ENCODE assay signal across 15 cellular contexts in the genomic region with DNA sequence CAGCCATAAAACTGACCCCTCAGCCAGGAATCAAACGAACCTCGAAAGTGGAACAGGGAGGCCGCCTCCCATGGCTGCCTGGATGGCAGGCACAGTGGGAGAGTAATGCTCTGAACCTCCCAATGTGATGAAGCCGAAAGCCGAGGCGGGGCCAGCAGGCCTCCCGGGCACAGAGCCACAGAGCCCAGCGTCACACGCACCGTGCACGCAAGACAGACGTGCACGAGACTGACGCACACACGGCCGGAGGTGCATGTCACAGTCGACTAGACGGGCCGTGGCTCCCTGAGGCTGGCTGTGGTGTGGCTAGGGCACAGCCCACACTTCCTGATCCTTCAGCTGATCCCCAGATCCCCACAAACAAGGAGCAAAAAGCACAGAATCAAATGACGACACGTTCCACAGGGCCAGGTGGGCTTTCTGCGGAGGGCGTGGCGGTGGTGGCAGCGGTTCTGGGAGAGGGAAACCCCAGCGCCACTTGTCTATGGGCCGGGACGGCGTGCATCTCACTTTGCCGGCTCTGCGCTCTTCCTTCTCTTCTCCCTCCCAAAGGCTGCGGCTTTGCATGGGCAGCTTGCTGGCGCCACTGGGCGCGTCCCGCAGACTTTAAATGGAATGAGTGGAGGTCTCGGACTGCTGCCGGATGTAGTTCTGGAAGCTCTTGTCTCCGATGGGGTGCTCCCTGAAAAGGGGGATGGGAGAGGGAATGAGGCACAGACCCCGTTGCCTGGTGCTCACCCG. TPM values are rescaled to one million over a fixed set of nuclear protein-coding genes. Genes with fewer than 3 reads are reported as not detected.
DNase-seq lines count a peak whose midpoint lies in the region; ATAC-seq and TF ChIP-seq lines count a peak whose summit lies in the region.
"Had no signal": no experiment of that assay in that cellular context is flagged by ENCODE, and none has a peak within 500 bp of the region (broad histone marks: within the 10 kb centered on the region; RNA-seq: fewer than 3 reads in every experiment).

No MANE protein-coding gene starts in this region.

- no peak overlapping the region for H2BK120ac ChIP-seq in H9 (ENCODE audit: low read depth, low read length, poor library complexity, severe bottlenecking)

- H3K4ac ChIP-seq in H9 (ENCODE audit: low read depth, low read length): no peak overlapping the region

- no peak overlapping the region for H3K4me2 ChIP-seq in H9 (ENCODE audit: insufficient read depth, insufficient read length, low read length)

- ATAC-seq in natural killer cell: no peak
- no peak for ATAC-seq in HG03439 (IDR thresholded peaks at IDR 0.05; ENCODE audit: unreplicated experiment)
- ATAC-seq in HG02763 (IDR thresholded peaks at IDR 0.05; ENCODE audit: unreplicated experiment): no peak
- ATAC-seq: GM12878 had no signal

- H2AK5ac ChIP-seq in H9 (ENCODE audit: insufficient read length, low read length): no peak overlapping the region

- H3K23ac ChIP-seq in H9 (ENCODE audit: insufficient read length, low read depth, low read length): no peak overlapping the region

- H3K9me3 ChIP-seq in H9 (ENCODE audit: control insufficient read depth, low read depth, low read length): no peaks in the 10 kb centered on the region
- H3K9me3 ChIP-seq: Caco-2 had no signal

- no peak overlapping the region for H3K27ac ChIP-seq in H9 (ENCODE audit: insufficient read length, low read depth, low read length)

- H3K27me3 Mint-ChIP-seq in CD14-positive monocyte (ENCODE audit: low read depth in 3 of 3) (no peaks in the 10 kb centered on the region), H9 (ENCODE audit: low read depth) (no peaks in the 10 kb centered on the region), endothelial cell (ENCODE audit: unreplicated experiment) (peaks cover 15% of the 10 kb centered on the region), natural killer cell (ENCODE audit: low read depth in 2 of 2) (no peaks in the 10 kb centered on the region)
- H3K27me3 Mint-ChIP-seq in activated CD4-positive, alpha-beta memory T cell treated with anti-CD3 and anti-CD28 coated beads for 36 hours: no peaks in the 10 kb centered on the region
- H3K27me3 Mint-ChIP-seq: activated B cell treated with CpG ODN at 0.5 μM for 24 hours had no signal

- no peak overlapping the region for H3K56ac ChIP-seq in H9 (ENCODE audit: insufficient read length, low read depth, low read length)

- H4K20me1 ChIP-seq in H9 (ENCODE audit: control insufficient read depth, insufficient read depth, insufficient read length): peaks cover 11% of the 10 kb centered on the region

- H3K4me3 Mint-ChIP-seq in CD14-positive monocyte (no peak overlapping the region), H9 (no peak overlapping the region), endothelial cell (ENCODE audit: unreplicated experiment) (peak overlapping the region; percentile 56), natural killer cell (no peak overlapping the region)
- no peak overlapping the region for H3K4me3 Mint-ChIP-seq in activated CD4-positive, alpha-beta memory T cell treated with anti-CD3 and anti-CD28 coated beads for 36 hours
- H3K4me3 Mint-ChIP-seq: activated B cell treated with CpG ODN at 0.5 μM for 24 hours had no signal

- no peak for TF ChIP-seq CTCF in CD14-positive monocyte (IDR thresholded peaks at IDR 0.05)
- no peak for TF ChIP-seq CTCF in H9 (conservative IDR thresholded peaks at IDR 0.05)
- no peak for TF ChIP-seq CTCF in endothelial cell (IDR thresholded peaks at IDR 0.05; ENCODE audit: unreplicated experiment)
- no peak for TF ChIP-seq CTCF in natural killer cell (IDR thresholded peaks at IDR 0.05)

- DNase-seq in CD14-positive monocyte (ENCODE audit: low spot score) (peak; percentile 31), H9 (no peak), endothelial cell (ENCODE audit: low spot score) (no peak), natural killer cell (no peak)
- DNase-seq in activated CD4-positive, alpha-beta memory T cell treated with anti-CD3 and anti-CD28 coated beads for 36 hours: no peak
- DNase-seq: activated B cell treated with CpG ODN at 0.5 μM for 24 hours; amygdala; Caco-2; Kasumi-1; NCI-H1105; stimulated activated CD4-positive, alpha-beta T cell treated with anti-CD3 and anti-CD28 coated beads, Interleukin-4, amount 100 ng/mL, for 24 hours; T-helper 2 cell had no signal

- no peak overlapping the region for H2BK15ac ChIP-seq in H9 (ENCODE audit: low read depth, low read length)

- no CpG with 5 or more reads among the region's 41 CpGs for whole genome bisulfite sequencing in H9 (ENCODE audit: extremely low coverage, insufficient read length, low lambda C conversion rate)

- H3K4me1 ChIP-seq in H9 (ENCODE audit: insufficient read depth, low read length): no peaks in the 10 kb centered on the region

- H3K14ac ChIP-seq in H9 (ENCODE audit: insufficient read depth, low read length): no peak overlapping the region

- peaks cover 74 to 84% of the 10 kb centered on the region in 2 donors for H3K36me3 Mint-ChIP-seq in CD14-positive monocyte
- H3K36me3 Mint-ChIP-seq in H9 (ENCODE audit: insufficient read depth in 1 of 3, low read depth in 3 of 3): peaks cover 12 to 20% (median 13%) of the 10 kb centered on the region in 3 experiments; a peak in 6 of 7 replicates
- peaks cover 36% of the 10 kb centered on the region for H3K36me3 Mint-ChIP-seq in endothelial cell (ENCODE audit: low read depth, unreplicated experiment)
- H3K36me3 Mint-ChIP-seq in natural killer cell: peaks cover 7% of the 10 kb centered on the region
- H3K36me3 Mint-ChIP-seq in activated CD4-positive, alpha-beta memory T cell treated with anti-CD3 and anti-CD28 coated beads for 36 hours: peaks cover 38% of the 10 kb centered on the region

- no peak overlapping the region for H3T11ph ChIP-seq in H9 (ENCODE audit: low read length)

- no peak overlapping the region for H2AFZ ChIP-seq in H9 (ENCODE audit: low read length)

- H3K9ac ChIP-seq in H9 (ENCODE audit: extremely low read depth, insufficient read length, low read length): no peak overlapping the region

- no peaks in the 10 kb centered on the region for H3K23me2 ChIP-seq in H9 (ENCODE audit: insufficient read length, low read depth, low read length, poor library complexity, severe bottlenecking)

- H3K18ac ChIP-seq in H9 (ENCODE audit: insufficient read length, low read depth, low read length): no peak overlapping the region

- POLR2A ChIA-PET in activated CD4-positive, alpha-beta memory T cell treated with anti-CD3 and anti-CD28 coated beads for 36 hours (lab: Charles Lee): no interaction called here

- H3K79me1 ChIP-seq in H9 (ENCODE audit: insufficient read depth, low read depth, low read length, poor library complexity, severe bottlenecking): no peaks in the 10 kb centered on the region

- no peak overlapping the region for H2BK5ac ChIP-seq in H9 (ENCODE audit: insufficient read length, low read length)

- H3K79me2 ChIP-seq in H9 (ENCODE audit: insufficient read depth, low read length): no peaks in the 10 kb centered on the region

- H3K27ac Mint-ChIP-seq in CD14-positive monocyte: peak overlapping the region in 3 of 7 donors; percentile 51 to 82 (median 55)
- peak overlapping the region; percentile 62 to 83 (median 63); a peak in 5 of 7 replicates for H3K27ac Mint-ChIP-seq in H9
- H3K27ac Mint-ChIP-seq in endothelial cell (ENCODE audit: unreplicated experiment): peak overlapping the region; percentile 42
- peak overlapping the region; percentile 27 to 62 for H3K27ac Mint-ChIP-seq in natural killer cell
- no peak overlapping the region for H3K27ac Mint-ChIP-seq in activated CD4-positive, alpha-beta memory T cell treated with anti-CD3 and anti-CD28 coated beads for 36 hours

- H4K8ac ChIP-seq in H9 (replicated peaks; ENCODE audit: insufficient read length, low read depth, low read length): no peak overlapping the region

- H3K4me1 Mint-ChIP-seq in CD14-positive monocyte: no peaks in the 10 kb centered on the region
- H3K4me1 Mint-ChIP-seq in H9: peaks cover 0 to 13% of the 10 kb centered on the region in 2 experiments; a peak in 2 of 4 replicates
- peaks cover 3% of the 10 kb centered on the region for H3K4me1 Mint-ChIP-seq in endothelial cell (ENCODE audit: unreplicated experiment)
- peaks cover 5 to 12% of the 10 kb centered on the region in 2 donors for H3K4me1 Mint-ChIP-seq in natural killer cell
- H3K4me1 Mint-ChIP-seq in activated CD4-positive, alpha-beta memory T cell treated with anti-CD3 and anti-CD28 coated beads for 36 hours (ENCODE audit: low read depth): no peaks in the 10 kb centered on the region
- H3K4me1 Mint-ChIP-seq: activated B cell treated with CpG ODN at 0.5 μM for 24 hours had no signal

- CTCF ChIA-PET in activated CD4-positive, alpha-beta memory T cell treated with anti-CD3 and anti-CD28 coated beads for 36 hours (lab: Charles Lee): no interaction called here

- intact Hi-C loops in CD14-positive monocyte (cut with micrococcal nuclease): no loop called here
- intact Hi-C loops in natural killer cell (cut with micrococcal nuclease): no loop called here
- intact Hi-C loops in activated CD4-positive, alpha-beta memory T cell treated with anti-CD3 and anti-CD28 coated beads for 36 hours (cut with micrococcal nuclease): no loop called here

- no peaks in the 10 kb centered on the region for H3K27me3 ChIP-seq in H9 (ENCODE audit: insufficient read depth, low read length)

- H3K9me3 Mint-ChIP-seq in CD14-positive monocyte (peaks cover 0 to 5% (median 0%) of the 10 kb centered on the region in 7 donors), H9 (no peaks in the 10 kb centered on the region), endothelial cell (ENCODE audit: unreplicated experiment) (peaks cover 5% of the 10 kb centered on the region), natural killer cell (peaks cover 2 to 3% of the 10 kb centered on the region in 2 donors)
- H3K9me3 Mint-ChIP-seq in activated CD4-positive, alpha-beta memory T cell treated with anti-CD3 and anti-CD28 coated beads for 36 hours: no peaks in the 10 kb centered on the region
- H3K9me3 Mint-ChIP-seq: activated B cell treated with CpG ODN at 0.5 μM for 24 hours had no signal

- no peak overlapping the region for H4K5ac ChIP-seq in H9 (ENCODE audit: insufficient read length, low read depth, low read length)

- no peak overlapping the region for H2BK12ac ChIP-seq in H9 (ENCODE audit: insufficient read length, low read depth, low read length)

- no peak overlapping the region for H4K91ac ChIP-seq in H9 (ENCODE audit: insufficient read length, low read depth, low read length)

- no peak overlapping the region for H2BK20ac ChIP-seq in H9 (ENCODE audit: low read depth, low read length, poor library complexity, severe bottlenecking)

RNA-seq across cellular contexts. Expression of gene C13orf46, which starts 5.0 kb away (rescaled TPM):
- polyA plus RNA-seq in CD14-positive monocyte: under 1 TPM in 1 of 2 donors, not detected in 1; 0.05 TPM
- total RNA-seq in H9 (2021) (0.15 and 0.55 TPM in 2 replicates), endothelial cell (ENCODE audit: unreplicated experiment) (1.5 TPM), natural killer cell (10 to 100 TPM; 21.1 to 23.9 (median 23.5) TPM)
- 1 to 10 TPM; 1.5 to 1.8 TPM for total RNA-seq in activated CD4-positive, alpha-beta memory T cell treated with anti-CD3 and anti-CD28 coated beads for 36 hours
- total RNA-seq: Caco-2 had no signal
